ENCODE assay signal across 18 cellular contexts in genomic region chr1:23903754-23904153, GRCh38. TPM values are rescaled to one million over a fixed set of nuclear protein-coding genes. Genes with fewer than 3 reads are reported as not detected.
"Had no signal": no experiment of that assay in that cellular context is flagged by ENCODE, and none has a peak within 500 bp of the region (broad histone marks: within the 10 kb centered on the region; RNA-seq: fewer than 3 reads in every experiment).

No MANE protein-coding gene starts in this region.

- H3K4me3 Mint-ChIP-seq: activated T-helper 1 cell treated with anti-CD3 and anti-CD28 coated beads, Interleukin-12 subunit alpha, Interleukin-12 subunit beta, Interleukin-2, Interleukin-4 antibody, amounts not matched to agents 30 ng/mL and 10 ng/mL and 1 ng/mL, durations not matched to agents 14 hours and 24 hours and 36 hours had no signal

- DNase-seq: activated CD4-positive, alpha-beta T cell treated with anti-CD3 and anti-CD28 coated beads, Interleukin-2, amount 50 U/mL, for 1 hour; activated CD8-positive, alpha-beta memory T cell treated with anti-CD3 and anti-CD28 coated beads for 24 hours; activated naive CD4-positive, alpha-beta T cell; activated naive CD8-positive, alpha-beta T cell treated with anti-CD3 and anti-CD28 coated beads, Interleukin-2, amount 10 ng/mL, durations not matched to agents 7 days and 5 days; brain microvascular endothelial cell; cortex of kidney; effector memory CD8-positive, alpha-beta T cell; kidney; left lung; mucosa of descending colon; naive thymus-derived CD8-positive, alpha-beta T cell; nucleus accumbens; thyroid gland; uterus had no signal

- ATAC-seq: effector memory CD8-positive, alpha-beta T cell; left lung; mucosa of descending colon; naive thymus-derived CD8-positive, alpha-beta T cell had no signal

- H3K9me3 Mint-ChIP-seq: activated naive CD8-positive, alpha-beta T cell treated with anti-CD3 and anti-CD28 coated beads, Interleukin-2, amount 10 ng/mL, durations not matched to agents 7 days and 5 days; activated T-helper 1 cell treated with anti-CD3 and anti-CD28 coated beads, Interleukin-12 subunit alpha, Interleukin-12 subunit beta, Interleukin-2, Interleukin-4 antibody, amounts not matched to agents 30 ng/mL and 10 ng/mL and 1 ng/mL, durations not matched to agents 14 hours and 24 hours and 36 hours; effector memory CD8-positive, alpha-beta T cell; naive thymus-derived CD8-positive, alpha-beta T cell; stimulated activated effector memory CD8-positive, alpha-beta T cell treated with anti-CD3 and anti-CD28 coated beads, Interleukin-12 subunit alpha, Interleukin-12 subunit beta, amount 100 ng/mL, for 72 hours had no signal

- H3K27ac Mint-ChIP-seq: activated naive CD8-positive, alpha-beta T cell treated with anti-CD3 and anti-CD28 coated beads, Interleukin-2, amount 10 ng/mL, durations not matched to agents 7 days and 5 days; activated T-helper 1 cell treated with anti-CD3 and anti-CD28 coated beads, Interleukin-12 subunit alpha, Interleukin-12 subunit beta, Interleukin-2, Interleukin-4 antibody, amounts not matched to agents 30 ng/mL and 10 ng/mL and 1 ng/mL, durations not matched to agents 14 hours and 24 hours and 36 hours; effector memory CD8-positive, alpha-beta T cell had no signal

RNA-seq across cellular contexts. Expression of gene CNR2, which starts 9.4 kb away (rescaled TPM):
- total RNA-seq: activated T-helper 1 cell treated with anti-CD3 and anti-CD28 coated beads, Interleukin-12 subunit alpha, Interleukin-12 subunit beta, Interleukin-2, Interleukin-4 antibody, amounts not matched to agents 30 ng/mL and 10 ng/mL and 1 ng/mL, durations not matched to agents 14 hours and 24 hours and 36 hours; fibroblast of lung; frontal cortex had no signal
- polyA plus RNA-seq: fibroblast of lung had no signal
